In genomic region chr10:131900350-131901152, GRCh38 we compare ENCODE assay signal across 1 cellular context.
TF ChIP-seq lines count a peak whose summit lies in the region.

Gene PPP2R2D, plus strand, starts transcription at chr10:131901008. Its CDS starts 141 bp downstream, at chr10:131901149.

TF ChIP-seq in HepG2, 621 proteins besides CTCF, POLR2A, EP300 and RAD21 (continued from another document and continues in another):
- TF ChIP-seq, protein P1, sequence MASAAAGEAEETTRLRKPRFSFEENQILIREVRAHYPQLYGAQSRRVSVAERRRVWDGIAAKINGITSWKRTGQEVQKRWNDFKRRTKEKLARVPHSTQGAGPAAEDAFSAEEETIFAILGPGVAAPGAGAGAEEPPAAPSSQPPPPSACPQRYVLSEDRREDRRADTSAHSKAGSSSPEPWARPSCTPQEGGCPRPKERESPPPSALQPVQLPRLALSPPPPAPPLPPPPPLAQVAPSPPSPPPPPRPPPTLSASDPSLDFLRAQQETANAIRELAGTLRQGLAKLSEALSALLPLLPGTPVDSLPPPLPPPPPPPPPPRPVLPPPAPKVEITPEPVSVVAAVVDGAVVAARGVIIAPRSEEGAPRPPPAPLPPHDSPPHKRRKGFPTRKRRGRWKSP (CRISPR knock-in tag; IDR thresholded peaks at IDR 0.05), result peak; percentile 37; the same call in 1 of the 2 replicates
- TF ChIP-seq HOXA5 (CRISPR knock-in tag; IDR thresholded peaks at IDR 0.05), result peak; percentile 69
- peak; percentile 63; the same call in 1 of the 2 replicates for TF ChIP-seq ZFX (CRISPR knock-in tag; IDR thresholded peaks at IDR 0.05; ENCODE audit: low read depth)
- TF ChIP-seq TBL1XR1 (IDR thresholded peaks at IDR 0.05; ENCODE audit: borderline replicate concordance, low read length, partially characterized antibody), result no peak
- TF ChIP-seq, protein P2, sequence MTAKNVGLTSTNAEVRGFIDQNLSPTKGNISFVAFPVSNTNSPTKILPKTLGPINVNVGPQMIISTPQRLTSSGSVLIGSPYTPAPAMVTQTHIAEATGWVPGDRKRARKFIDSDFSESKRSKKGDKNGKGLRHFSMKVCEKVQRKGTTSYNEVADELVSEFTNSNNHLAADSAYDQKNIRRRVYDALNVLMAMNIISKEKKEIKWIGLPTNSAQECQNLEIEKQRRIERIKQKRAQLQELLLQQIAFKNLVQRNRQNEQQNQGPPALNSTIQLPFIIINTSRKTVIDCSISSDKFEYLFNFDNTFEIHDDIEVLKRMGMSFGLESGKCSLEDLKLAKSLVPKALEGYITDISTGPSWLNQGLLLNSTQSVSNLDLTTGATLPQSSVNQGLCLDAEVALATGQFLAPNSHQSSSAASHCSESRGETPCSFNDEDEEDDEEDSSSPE (CRISPR knock-in tag; IDR thresholded peaks at IDR 0.05), result peak; percentile 81
- TF ChIP-seq, protein P3, sequence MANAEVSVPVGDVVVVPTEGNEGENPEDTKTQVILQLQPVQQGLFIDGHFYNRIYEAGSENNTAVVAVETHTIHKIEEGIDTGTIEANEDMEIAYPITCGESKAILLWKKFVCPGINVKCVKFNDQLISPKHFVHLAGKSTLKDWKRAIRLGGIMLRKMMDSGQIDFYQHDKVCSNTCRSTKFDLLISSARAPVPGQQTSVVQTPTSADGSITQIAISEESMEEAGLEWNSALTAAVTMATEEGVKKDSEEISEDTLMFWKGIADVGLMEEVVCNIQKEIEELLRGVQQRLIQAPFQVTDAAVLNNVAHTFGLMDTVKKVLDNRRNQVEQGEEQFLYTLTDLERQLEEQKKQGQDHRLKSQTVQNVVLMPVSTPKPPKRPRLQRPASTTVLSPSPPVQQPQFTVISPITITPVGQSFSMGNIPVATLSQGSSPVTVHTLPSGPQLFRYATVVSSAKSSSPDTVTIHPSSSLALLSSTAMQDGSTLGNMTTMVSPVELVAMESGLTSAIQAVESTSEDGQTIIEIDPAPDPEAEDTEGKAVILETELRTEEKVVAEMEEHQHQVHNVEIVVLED (CRISPR knock-in tag; IDR thresholded peaks at IDR 0.05; ENCODE audit: borderline replicate concordance), result peak; percentile 67; the same call in 1 of the 2 replicates
- no peak for TF ChIP-seq ZSCAN9 (CRISPR knock-in tag; IDR thresholded peaks at IDR 0.05; ENCODE audit: borderline replicate concordance)
- TF ChIP-seq ZNF331 (CRISPR knock-in tag; IDR thresholded peaks at IDR 0.05), result no peak
- peak; percentile 65; the same call in 1 of the 2 replicates for TF ChIP-seq GATAD1 (CRISPR knock-in tag; IDR thresholded peaks at IDR 0.05)
- 0 out of 2 replicates have a peak, but pooled peaks have one; percentile 38 for TF ChIP-seq SALL2 (CRISPR knock-in tag; IDR thresholded peaks at IDR 0.05)
- TF ChIP-seq PRMT3 (CRISPR knock-in tag; IDR thresholded peaks at IDR 0.05; ENCODE audit: borderline replicate concordance, low read depth), result no peak
- TF ChIP-seq ASH2L (IDR thresholded peaks at IDR 0.05; ENCODE audit: insufficient read length, low read depth, low read length), result peak; percentile 64
- TF ChIP-seq, protein P4, sequence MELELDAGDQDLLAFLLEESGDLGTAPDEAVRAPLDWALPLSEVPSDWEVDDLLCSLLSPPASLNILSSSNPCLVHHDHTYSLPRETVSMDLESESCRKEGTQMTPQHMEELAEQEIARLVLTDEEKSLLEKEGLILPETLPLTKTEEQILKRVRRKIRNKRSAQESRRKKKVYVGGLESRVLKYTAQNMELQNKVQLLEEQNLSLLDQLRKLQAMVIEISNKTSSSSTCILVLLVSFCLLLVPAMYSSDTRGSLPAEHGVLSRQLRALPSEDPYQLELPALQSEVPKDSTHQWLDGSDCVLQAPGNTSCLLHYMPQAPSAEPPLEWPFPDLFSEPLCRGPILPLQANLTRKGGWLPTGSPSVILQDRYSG (CRISPR knock-in tag; IDR thresholded peaks at IDR 0.05), result peak; percentile 74; the same call in 1 of the 2 replicates
- 0 out of 2 replicates have a peak, but pooled peaks have one; percentile 36 for TF ChIP-seq HES4 (CRISPR knock-in tag; IDR thresholded peaks at IDR 0.05; ENCODE audit: borderline replicate concordance)
- TF ChIP-seq EED (CRISPR knock-in tag; IDR thresholded peaks at IDR 0.05), result peak; percentile 71; the same call in 1 of the 2 replicates
- TF ChIP-seq, protein P5, sequence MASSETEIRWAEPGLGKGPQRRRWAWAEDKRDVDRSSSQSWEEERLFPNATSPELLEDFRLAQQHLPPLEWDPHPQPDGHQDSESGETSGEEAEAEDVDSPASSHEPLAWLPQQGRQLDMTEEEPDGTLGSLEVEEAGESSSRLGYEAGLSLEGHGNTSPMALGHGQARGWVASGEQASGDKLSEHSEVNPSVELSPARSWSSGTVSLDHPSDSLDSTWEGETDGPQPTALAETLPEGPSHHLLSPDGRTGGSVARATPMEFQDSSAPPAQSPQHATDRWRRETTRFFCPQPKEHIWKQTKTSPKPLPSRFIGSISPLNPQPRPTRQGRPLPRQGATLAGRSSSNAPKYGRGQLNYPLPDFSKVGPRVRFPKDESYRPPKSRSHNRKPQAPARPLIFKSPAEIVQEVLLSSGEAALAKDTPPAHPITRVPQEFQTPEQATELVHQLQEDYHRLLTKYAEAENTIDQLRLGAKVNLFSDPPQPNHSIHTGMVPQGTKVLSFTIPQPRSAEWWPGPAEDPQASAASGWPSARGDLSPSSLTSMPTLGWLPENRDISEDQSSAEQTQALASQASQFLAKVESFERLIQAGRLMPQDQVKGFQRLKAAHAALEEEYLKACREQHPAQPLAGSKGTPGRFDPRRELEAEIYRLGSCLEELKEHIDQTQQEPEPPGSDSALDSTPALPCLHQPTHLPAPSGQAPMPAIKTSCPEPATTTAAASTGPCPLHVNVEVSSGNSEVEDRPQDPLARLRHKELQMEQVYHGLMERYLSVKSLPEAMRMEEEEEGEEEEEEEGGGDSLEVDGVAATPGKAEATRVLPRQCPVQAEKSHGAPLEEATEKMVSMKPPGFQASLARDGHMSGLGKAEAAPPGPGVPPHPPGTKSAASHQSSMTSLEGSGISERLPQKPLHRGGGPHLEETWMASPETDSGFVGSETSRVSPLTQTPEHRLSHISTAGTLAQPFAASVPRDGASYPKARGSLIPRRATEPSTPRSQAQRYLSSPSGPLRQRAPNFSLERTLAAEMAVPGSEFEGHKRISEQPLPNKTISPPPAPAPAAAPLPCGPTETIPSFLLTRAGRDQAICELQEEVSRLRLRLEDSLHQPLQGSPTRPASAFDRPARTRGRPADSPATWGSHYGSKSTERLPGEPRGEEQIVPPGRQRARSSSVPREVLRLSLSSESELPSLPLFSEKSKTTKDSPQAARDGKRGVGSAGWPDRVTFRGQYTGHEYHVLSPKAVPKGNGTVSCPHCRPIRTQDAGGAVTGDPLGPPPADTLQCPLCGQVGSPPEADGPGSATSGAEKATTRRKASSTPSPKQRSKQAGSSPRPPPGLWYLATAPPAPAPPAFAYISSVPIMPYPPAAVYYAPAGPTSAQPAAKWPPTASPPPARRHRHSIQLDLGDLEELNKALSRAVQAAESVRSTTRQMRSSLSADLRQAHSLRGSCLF (CRISPR knock-in tag; IDR thresholded peaks at IDR 0.05; ENCODE audit: borderline replicate concordance), result 0 out of 2 replicates have a peak, but pooled peaks have one; percentile 41
- peak; percentile 57 for TF ChIP-seq ZNF143 (CRISPR knock-in tag; IDR thresholded peaks at IDR 0.05)
- TF ChIP-seq NONO (IDR thresholded peaks at IDR 0.05), result no peak
- 0 out of 2 replicates have a peak, but pooled peaks have one; percentile 52 for TF ChIP-seq NONO (CRISPR knock-in tag; conservative IDR thresholded peaks at IDR 0.05)
- TF ChIP-seq ZNF713 (CRISPR knock-in tag; IDR thresholded peaks at IDR 0.05), result no peak
- TF ChIP-seq ZNF879 (CRISPR knock-in tag; IDR thresholded peaks at IDR 0.05), result no peak
- TF ChIP-seq ZNF772 (CRISPR knock-in tag; IDR thresholded peaks at IDR 0.05), result peak; percentile 70; the same call in 1 of the 2 replicates
- peak; percentile 38 for TF ChIP-seq ZNF883 (CRISPR knock-in tag; IDR thresholded peaks at IDR 0.05; ENCODE audit: not compliant biosample characterization)
- TF ChIP-seq ZEB1 (IDR thresholded peaks at IDR 0.05; ENCODE audit: insufficient replicate concordance, low read depth), result peak; percentile 97
- TF ChIP-seq CREB1 (IDR thresholded peaks at IDR 0.05), result peak; percentile 98
- peak; percentile 71 for TF ChIP-seq CREB1 (CRISPR knock-in tag; IDR thresholded peaks at IDR 0.05)
- TF ChIP-seq PHF8 (CRISPR knock-in tag; IDR thresholded peaks at IDR 0.05), result peak; percentile 68
- peak; percentile 77 for TF ChIP-seq ZNF777 (CRISPR knock-in tag; IDR thresholded peaks at IDR 0.05)
- TF ChIP-seq ATM (IDR thresholded peaks at IDR 0.05; ENCODE audit: borderline replicate concordance), result no peak
- TF ChIP-seq USF2 (IDR thresholded peaks at IDR 0.05; ENCODE audit: low read depth, low read length), result no peak
- TF ChIP-seq USF2 (CRISPR knock-in tag; IDR thresholded peaks at IDR 0.05; ENCODE audit: borderline replicate concordance), result 0 out of 2 replicates have a peak, but pooled peaks have one; percentile 28
- TF ChIP-seq, protein P6, sequence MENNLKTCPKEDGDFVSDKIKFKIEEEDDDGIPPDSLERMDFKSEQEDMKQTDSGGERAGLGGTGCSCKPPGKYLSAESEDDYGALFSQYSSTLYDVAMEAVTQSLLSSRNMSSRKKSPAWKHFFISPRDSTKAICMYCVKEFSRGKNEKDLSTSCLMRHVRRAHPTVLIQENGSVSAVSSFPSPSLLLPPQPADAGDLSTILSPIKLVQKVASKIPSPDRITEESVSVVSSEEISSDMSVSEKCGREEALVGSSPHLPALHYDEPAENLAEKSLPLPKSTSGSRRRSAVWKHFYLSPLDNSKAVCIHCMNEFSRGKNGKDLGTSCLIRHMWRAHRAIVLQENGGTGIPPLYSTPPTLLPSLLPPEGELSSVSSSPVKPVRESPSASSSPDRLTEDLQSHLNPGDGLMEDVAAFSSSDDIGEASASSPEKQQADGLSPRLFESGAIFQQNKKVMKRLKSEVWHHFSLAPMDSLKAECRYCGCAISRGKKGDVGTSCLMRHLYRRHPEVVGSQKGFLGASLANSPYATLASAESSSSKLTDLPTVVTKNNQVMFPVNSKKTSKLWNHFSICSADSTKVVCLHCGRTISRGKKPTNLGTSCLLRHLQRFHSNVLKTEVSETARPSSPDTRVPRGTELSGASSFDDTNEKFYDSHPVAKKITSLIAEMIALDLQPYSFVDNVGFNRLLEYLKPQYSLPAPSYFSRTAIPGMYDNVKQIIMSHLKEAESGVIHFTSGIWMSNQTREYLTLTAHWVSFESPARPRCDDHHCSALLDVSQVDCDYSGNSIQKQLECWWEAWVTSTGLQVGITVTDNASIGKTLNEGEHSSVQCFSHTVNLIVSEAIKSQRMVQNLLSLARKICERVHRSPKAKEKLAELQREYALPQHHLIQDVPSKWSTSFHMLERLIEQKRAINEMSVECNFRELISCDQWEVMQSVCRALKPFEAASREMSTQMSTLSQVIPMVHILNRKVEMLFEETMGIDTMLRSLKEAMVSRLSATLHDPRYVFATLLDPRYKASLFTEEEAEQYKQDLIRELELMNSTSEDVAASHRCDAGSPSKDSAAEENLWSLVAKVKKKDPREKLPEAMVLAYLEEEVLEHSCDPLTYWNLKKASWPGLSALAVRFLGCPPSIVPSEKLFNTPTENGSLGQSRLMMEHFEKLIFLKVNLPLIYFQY (CRISPR knock-in tag; IDR thresholded peaks at IDR 0.05; ENCODE audit: borderline replicate concordance), result peak; percentile 27; the same call in 1 of the 2 replicates
- no peak for TF ChIP-seq ZNF839 (CRISPR knock-in tag; IDR thresholded peaks at IDR 0.05; ENCODE audit: borderline replicate concordance)
- TF ChIP-seq, protein P7, sequence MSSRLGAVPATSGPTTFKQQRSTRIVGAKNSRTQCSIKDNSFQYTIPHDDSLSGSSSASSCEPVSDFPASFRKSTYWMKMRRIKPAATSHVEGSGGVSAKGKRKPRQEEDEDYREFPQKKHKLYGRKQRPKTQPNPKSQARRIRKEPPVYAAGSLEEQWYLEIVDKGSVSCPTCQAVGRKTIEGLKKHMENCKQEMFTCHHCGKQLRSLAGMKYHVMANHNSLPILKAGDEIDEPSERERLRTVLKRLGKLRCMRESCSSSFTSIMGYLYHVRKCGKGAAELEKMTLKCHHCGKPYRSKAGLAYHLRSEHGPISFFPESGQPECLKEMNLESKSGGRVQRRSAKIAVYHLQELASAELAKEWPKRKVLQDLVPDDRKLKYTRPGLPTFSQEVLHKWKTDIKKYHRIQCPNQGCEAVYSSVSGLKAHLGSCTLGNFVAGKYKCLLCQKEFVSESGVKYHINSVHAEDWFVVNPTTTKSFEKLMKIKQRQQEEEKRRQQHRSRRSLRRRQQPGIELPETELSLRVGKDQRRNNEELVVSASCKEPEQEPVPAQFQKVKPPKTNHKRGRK (CRISPR knock-in tag; IDR thresholded peaks at IDR 0.05), result no peak
- no peak for TF ChIP-seq ZKSCAN1 (IDR thresholded peaks at IDR 0.05; ENCODE audit: low read length)
- TF ChIP-seq ZMYM3 (CRISPR knock-in tag; IDR thresholded peaks at IDR 0.05), result 0 out of 2 replicates have a peak, but pooled peaks have one; percentile 39
- peak; percentile 53 for TF ChIP-seq HDAC1 (CRISPR knock-in tag; IDR thresholded peaks at IDR 0.05)
- 0 out of 2 replicates have a peak, but pooled peaks have one; percentile 38 for TF ChIP-seq NR0B2 (CRISPR knock-in tag; IDR thresholded peaks at IDR 0.05)
- no peak for TF ChIP-seq ZFP36L1 (CRISPR knock-in tag; IDR thresholded peaks at IDR 0.05)
